ENCODE assay signal across 23 cellular contexts in genomic region chr2:16203069-16203468, GRCh38.
DNase-seq lines count a peak whose midpoint lies in the region; FAIRE-seq and TF ChIP-seq lines count a peak whose summit lies in the region.
"Had no signal": no experiment of that assay in that cellular context is flagged by ENCODE, and none has a peak within 500 bp of the region (broad histone marks: within the 10 kb centered on the region; RNA-seq: fewer than 3 reads in every experiment).

No MANE protein-coding gene starts in this region.

- H3K9me3 ChIP-seq in BE2C (peaks cover 61% of the 10 kb centered on the region), spleen (peaks cover 0 to 4% (median under 1%) of the 10 kb centered on the region in 8 donors), Caco-2 (peaks cover 3% of the 10 kb centered on the region; the same call in 1 of the 2 replicates)

- H3K4me1 Mint-ChIP-seq in Caco-2 (ENCODE audit: low read depth, unreplicated experiment): peaks cover 7% of the 10 kb centered on the region

- WGBS in spleen, 5 donors: 75 to 87% (median 79%) methylated on average over 2 of the region's 2 CpGs

- peak; percentile 100 for DNase-seq in BE2C
- DNase-seq in bronchial epithelial cell (ENCODE audit: low read depth): peak; percentile 41
- DNase-seq in mucosa of gallbladder (ENCODE audit: low spot score): peak; percentile 56
- peak; percentile 32 for DNase-seq in spleen
- no peak for DNase-seq in GOT3 (lab: John Stamatoyannopoulos, UW)
- no peak for DNase-seq in SK-N-DZ (ENCODE audit: low spot score)
- no peak for DNase-seq in Caco-2
- DNase-seq: DMS153; DND-41; H9; Kasumi-1; NCI-H146; NCI-H1930; NCI-H2107; NCI-H82; NK-92 treated with Interleukin-12 subunit alpha and Interleukin-12 subunit beta, amount 100 ng/mL, for 24 hours; PC-9; Right ventricle myocardium superior; RPMI8226 had no signal

- H3K4me1 ChIP-seq in BE2C (peaks cover 47% of the 10 kb centered on the region), spleen (no peaks in the 10 kb centered on the region), Caco-2 (no peaks in the 10 kb centered on the region)

- H3K27me3 ChIP-seq in BE2C: no peaks in the 10 kb centered on the region
- H3K27me3 ChIP-seq in bronchial epithelial cell (ENCODE audit: control insufficient read depth, insufficient read depth, low read length): no peaks in the 10 kb centered on the region
- H3K27me3 ChIP-seq in spleen (replicated peaks in 1 of 7): no peaks in the 10 kb centered on the region
- no peaks in the 10 kb centered on the region for H3K27me3 ChIP-seq in Caco-2 (replicated peaks; ENCODE audit: control insufficient read depth, insufficient read depth, low read length)

- H3K36me3 Mint-ChIP-seq in Caco-2 (ENCODE audit: insufficient read depth, unreplicated experiment): no peaks in the 10 kb centered on the region

- H3K9me3 Mint-ChIP-seq in Caco-2 (ENCODE audit: unreplicated experiment): peaks cover 13% of the 10 kb centered on the region

- no peak for TF ChIP-seq POLR2A in spleen (IDR thresholded peaks at IDR 0.05)

- peaks cover 15% of the 10 kb centered on the region for H3K36me3 ChIP-seq in BE2C
- no peaks in the 10 kb centered on the region for H3K36me3 ChIP-seq in bronchial epithelial cell (ENCODE audit: control insufficient read depth, insufficient read depth, low read length)
- no peaks in the 10 kb centered on the region for H3K36me3 ChIP-seq in spleen
- H3K36me3 ChIP-seq in Caco-2 (ENCODE audit: control insufficient read depth, insufficient read depth, low read length): no peaks in the 10 kb centered on the region; the same call in 1 of the 2 replicates

- intact Hi-C loops in spleen (cut with DNase I; ENCODE audit: low total_unique reads) (no loop called here), Caco-2 (cut with micrococcal nuclease; ENCODE audit: unreplicated experiment) (no loop called here)

- no peak overlapping the region for H3K27ac Mint-ChIP-seq in Caco-2 (ENCODE audit: unreplicated experiment)

- no peak overlapping the region for H3K4me3 ChIP-seq in BE2C (ENCODE audit: low read depth, low read length)
- no peak overlapping the region for H3K4me3 ChIP-seq in bronchial epithelial cell (ENCODE audit: low read depth, low read length)
- H3K4me3 ChIP-seq in spleen: no peak overlapping the region
- H3K4me3 ChIP-seq in Caco-2 (ENCODE audit: low read depth, low read length): no peak overlapping the region
- H3K4me3 ChIP-seq: K562, PC-9 had no signal

- no TSS peak for BruUV-seq in Caco-2 (replicated peaks; lab: Mats Ljungman, UMichigan)

- POLR2A ChIA-PET in Caco-2 (lab: Charles Lee): no interaction called here

- no peaks in the 10 kb centered on the region for H3K27me3 Mint-ChIP-seq in Caco-2 (ENCODE audit: insufficient read depth, unreplicated experiment)

- no peak for FAIRE-seq in bronchial epithelial cell (lab: Jason Lieb, UNC)
- FAIRE-seq: GM12892, HTR-8/SVneo, K562 had no signal

- no peak overlapping the region for H3K27ac ChIP-seq in spleen
- H3K27ac ChIP-seq: 22Rv1, PC-9 had no signal

- H3K4me3 Mint-ChIP-seq in Caco-2 (ENCODE audit: unreplicated experiment): no peak overlapping the region
- H3K4me3 Mint-ChIP-seq: H9 had no signal

- TF ChIP-seq CTCF in BE2C (IDR thresholded peaks at IDR 0.05; ENCODE audit: low read depth, low read length): no peak
- no peak for TF ChIP-seq CTCF in bronchial epithelial cell (IDR thresholded peaks at IDR 0.05; ENCODE audit: insufficient read depth, low read length, severe bottlenecking)
- TF ChIP-seq CTCF in spleen (IDR thresholded peaks at IDR 0.05 in 8 of 11, conservative IDR thresholded peaks at IDR 0.05 in 3 of 11): no peak
- no peak for TF ChIP-seq CTCF in Caco-2 (IDR thresholded peaks at IDR 0.05; ENCODE audit: insufficient read depth in 1 of 2, low read depth in 1 of 2, low read length in 1 of 2, severe bottlenecking in 1 of 2, unreplicated experiment in 1 of 2)

- CTCF ChIA-PET in Caco-2 (lab: Charles Lee): no interaction called here

Comparison
In these comparisons a context has a peak if more than half of its experiments do, and no peak if none do; other contexts are left out.
1. DNase-seq: peak in BE2C (single experiment), bronchial epithelial cell (single experiment), mucosa of gallbladder (single experiment) and spleen (single experiment); none in GOT3 (single experiment), SK-N-DZ (single experiment) and Caco-2 (0 of 2).